In the genomic region with DNA sequence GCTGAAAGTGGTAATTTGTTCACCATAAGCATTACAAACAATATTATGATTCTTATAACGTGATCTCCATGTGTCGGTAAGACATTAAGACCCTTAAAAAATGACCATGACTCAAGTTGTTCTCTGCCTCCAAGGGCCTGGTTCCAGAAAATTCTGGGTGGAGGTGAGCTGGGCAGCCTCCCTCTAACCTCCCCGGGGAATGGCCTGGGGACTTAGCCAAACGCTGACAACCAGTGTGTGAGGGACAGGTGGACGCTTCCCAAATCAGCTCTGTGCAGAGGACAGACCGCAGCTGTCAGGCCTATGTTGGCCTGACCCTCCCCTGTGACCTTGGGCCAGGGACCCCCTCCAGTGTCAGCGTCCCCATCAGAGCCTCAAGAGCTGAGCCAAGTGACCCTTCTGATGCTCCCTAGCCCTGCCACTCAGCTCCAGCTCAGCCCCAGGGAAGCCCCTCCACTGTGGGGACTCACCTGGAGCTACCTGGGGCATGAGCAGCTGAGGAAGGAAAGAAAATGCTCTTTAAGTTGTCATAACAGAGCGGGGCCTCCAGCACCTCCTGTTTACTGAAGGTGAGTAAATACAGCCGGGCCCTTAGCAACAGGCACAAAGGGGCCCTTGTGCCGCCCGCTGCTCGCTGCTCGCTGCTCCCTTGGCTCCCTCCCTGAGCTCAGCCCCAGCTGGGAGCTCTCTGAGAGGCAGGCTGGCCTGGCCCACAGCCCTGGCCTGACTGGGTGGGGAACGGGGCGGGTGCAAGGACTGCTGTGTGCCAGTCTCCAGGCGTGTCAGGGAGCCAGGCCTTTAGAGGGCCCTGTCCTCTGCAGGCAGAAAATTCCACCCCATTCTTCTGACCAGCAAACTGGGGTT, we compare ENCODE assay signal across 8 cellular contexts.
DNase-seq lines count a peak whose midpoint lies in the region; ATAC-seq and TF ChIP-seq lines count a peak whose summit lies in the region.

No MANE protein-coding gene starts in this region.

- H3K27ac ChIP-seq in VCaP (peak overlapping the region; percentile 98), substantia nigra (ENCODE audit: low read depth, low read length, poor library complexity, severe bottlenecking) (peak overlapping the region; percentile 100)

- no peak for TF ChIP-seq CTCF in VCaP (conservative IDR thresholded peaks at IDR 0.05)

- H3K4me3 Mint-ChIP-seq in activated naive CD4-positive, alpha-beta T cell treated with anti-CD3 and anti-CD28 coated beads for 36 hours = no peak overlapping the region

- H3K36me3 Mint-ChIP-seq in activated naive CD4-positive, alpha-beta T cell treated with anti-CD3 and anti-CD28 coated beads for 36 hours (ENCODE audit: low read depth) = no peaks in the 10 kb centered on the region

- no peak overlapping the region for H3K27ac Mint-ChIP-seq in activated naive CD4-positive, alpha-beta T cell treated with anti-CD3 and anti-CD28 coated beads for 36 hours

- no peak for ATAC-seq in HG03139 (IDR thresholded peaks at IDR 0.05; ENCODE audit: unreplicated experiment)
- ATAC-seq in GM21526 (IDR thresholded peaks at IDR 0.05; ENCODE audit: low FRiP score, unreplicated experiment) = no peak
- ATAC-seq in GM21447 (IDR thresholded peaks at IDR 0.05; ENCODE audit: unreplicated experiment) = no peak

- DNase-seq in NCI-H1105 treated with DMSO at 0.1 percent for 48 hours (lab: John Stamatoyannopoulos, UW) = peak; percentile 94
- DNase-seq in inferior parietal cortex (ENCODE audit: extremely low spot score) = peak; percentile 85
- peak; percentile 51 to 99 (median 96) for DNase-seq in substantia nigra (lab: John Stamatoyannopoulos, UW)
- no peak for DNase-seq in activated naive CD4-positive, alpha-beta T cell treated with anti-CD3 and anti-CD28 coated beads for 36 hours

- H3K9me3 Mint-ChIP-seq in activated naive CD4-positive, alpha-beta T cell treated with anti-CD3 and anti-CD28 coated beads for 36 hours = no peaks in the 10 kb centered on the region

- H3K4me1 Mint-ChIP-seq in activated naive CD4-positive, alpha-beta T cell treated with anti-CD3 and anti-CD28 coated beads for 36 hours (ENCODE audit: low read depth) = peaks cover 2% of the 10 kb centered on the region

- CTCF ChIA-PET in activated naive CD4-positive, alpha-beta T cell treated with anti-CD3 and anti-CD28 coated beads for 36 hours (lab: Charles Lee) = interaction anchor here (0.6 to 1.5 kb wide), 3 partner anchors 18 to 215 kb away, joined by 3 read pairs; no protein-coding TSS in a partner anchor

- intact Hi-C loops in activated naive CD4-positive, alpha-beta T cell treated with anti-CD3 and anti-CD28 coated beads for 36 hours (cut with micrococcal nuclease) = no loop called here

- H3K27me3 Mint-ChIP-seq in activated naive CD4-positive, alpha-beta T cell treated with anti-CD3 and anti-CD28 coated beads for 36 hours (ENCODE audit: low read depth) = peaks cover 16% of the 10 kb centered on the region
